Comparison of ENCODE assay signal across 25 cellular contexts in the genomic region with DNA sequence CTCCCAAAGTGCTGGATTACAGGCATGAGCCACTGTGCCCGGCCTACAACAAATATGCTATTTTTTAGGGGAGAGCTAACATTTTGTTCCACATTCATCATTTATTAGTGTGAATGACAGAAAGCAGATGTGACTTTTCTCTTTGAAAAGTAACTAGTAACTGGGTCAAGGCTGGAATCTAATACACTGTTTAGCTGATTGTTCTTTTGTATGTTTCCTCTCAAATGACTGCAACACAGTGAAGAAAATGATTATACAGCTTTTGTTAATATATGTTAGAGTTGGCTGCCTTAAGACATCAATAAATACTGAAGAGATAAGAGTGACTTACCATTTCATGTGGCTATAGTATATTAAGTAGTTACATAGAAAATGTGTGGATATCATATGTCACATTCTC. TPM values are rescaled to one million over a fixed set of nuclear protein-coding genes. Genes with fewer than 3 reads are reported as not detected.
DNase-seq lines count a peak whose midpoint lies in the region; ATAC-seq, FAIRE-seq and TF ChIP-seq lines count a peak whose summit lies in the region.
"Had no signal": no experiment of that assay in that cellular context is flagged by ENCODE, and none has a peak within 500 bp of the region (broad histone marks: within the 10 kb centered on the region; RNA-seq: fewer than 3 reads in every experiment).

No MANE protein-coding gene starts in this region.

- peak overlapping the region; percentile 6 to 52 (median 24) for H3K27ac ChIP-seq in adrenal gland
- H3K27ac ChIP-seq in pancreas = peak overlapping the region; percentile 25 to 70 (median 51)
- H3K27ac ChIP-seq: BLaER1 had no signal

- H3K27me3 ChIP-seq in adrenal gland = no peaks in the 10 kb centered on the region
- no peaks in the 10 kb centered on the region for H3K27me3 ChIP-seq in pancreas
- H3K27me3 ChIP-seq: BE2C, BLaER1 had no signal

- H3K9me3 ChIP-seq in adrenal gland (replicated peaks in 1 of 3) (no peaks in the 10 kb centered on the region), pancreas (no peaks in the 10 kb centered on the region), T-helper 17 cell (ENCODE audit: control insufficient read depth, low read length, poor library complexity, severe bottlenecking) (no peaks in the 10 kb centered on the region)
- H3K9me3 ChIP-seq: BE2C, BLaER1 had no signal

- ATAC-seq in pancreas (peak; percentile 26 to 69 (median 50)), T-helper 17 cell (no peak), GM19455 (IDR thresholded peaks at IDR 0.05; ENCODE audit: unreplicated experiment) (no peak)
- ATAC-seq: GM12878 had no signal

- DNase-seq in adrenal gland = no peak
- DNase-seq in pancreas = peak in 2 of 6 donors; percentile 17 to 43
- DNase-seq in medulla oblongata (ENCODE audit: extremely low spot score) = no peak
- no peak for DNase-seq in T-helper 17 cell
- DNase-seq: 8988T; ACHN; BE2C; C1 segment of cervical spinal cord; CD4-positive, alpha-beta memory T cell; CD4-positive, CD25-positive, alpha-beta regulatory T cell; CD8-positive, alpha-beta memory T cell; COR-L47; DMS 273 treated with DMSO at 0.1 percent for 48 hours; DMS153; DMS53; DMS79; DND-41; EL; GDM1 had no signal

- no peak for FAIRE-seq in pancreas (lab: Jason Lieb, UNC)
- FAIRE-seq: A204.1, GM12878, GM12892 had no signal

- 33 to 67% (median 44%) methylated on average over 1 of the region's 1 CpG for WGBS in adrenal gland, 4 donors
- 24 to 29% methylated on average over 1 of the region's 1 CpG for WGBS in pancreas, 2 donors

- TF ChIP-seq CTCF in adrenal gland (IDR thresholded peaks at IDR 0.05) (no peak), pancreas (IDR thresholded peaks at IDR 0.05) (no peak)

- H3K4me1 Mint-ChIP-seq in T-helper 17 cell = peaks cover 4% of the 10 kb centered on the region

- peaks cover 6% of the 10 kb centered on the region for H3K36me3 Mint-ChIP-seq in T-helper 17 cell (ENCODE audit: low read depth)

- H3K4me1 ChIP-seq in adrenal gland (replicated peaks in 1 of 2) (peaks cover 0 to 3% of the 10 kb centered on the region in 2 donors), pancreas (peaks cover 22 to 32% (median 23%) of the 10 kb centered on the region in 3 donors)
- H3K4me1 ChIP-seq: BE2C had no signal

- no peak overlapping the region for H3K27ac Mint-ChIP-seq in T-helper 17 cell
- H3K27ac Mint-ChIP-seq: CD4-positive, alpha-beta memory T cell; CD4-positive, CD25-positive, alpha-beta regulatory T cell had no signal

- H3K4me3 Mint-ChIP-seq in T-helper 17 cell = no peak overlapping the region
- H3K4me3 Mint-ChIP-seq: CD14-positive monocyte; CD4-positive, alpha-beta memory T cell; CD4-positive, CD25-positive, alpha-beta regulatory T cell; CD8-positive, alpha-beta memory T cell had no signal

- H3K4me3 ChIP-seq in adrenal gland (no peak overlapping the region), pancreas (no peak overlapping the region)
- H3K4me3 ChIP-seq: BLaER1, GM12878 had no signal

- no peaks in the 10 kb centered on the region for H3K27me3 Mint-ChIP-seq in T-helper 17 cell
- H3K27me3 Mint-ChIP-seq: CD4-positive, alpha-beta memory T cell; CD4-positive, CD25-positive, alpha-beta regulatory T cell; CD8-positive, alpha-beta memory T cell had no signal

- H3K36me3 ChIP-seq in adrenal gland (replicated peaks in 1 of 2) (no peaks in the 10 kb centered on the region), pancreas (no peaks in the 10 kb centered on the region)
- H3K36me3 ChIP-seq: BE2C had no signal

- TF ChIP-seq POLR2A in adrenal gland (IDR thresholded peaks at IDR 0.05) = no peak

- intact Hi-C loops in adrenal gland (cut with DNase I) = loop anchor here in 1 of 2 donors (10.0 kb wide), 1 partner anchor 162 kb away; no protein-coding TSS in a partner anchor
- intact Hi-C loops in pancreas (cut with DNase I) = no loop called here

RNA-seq across cellular contexts. Expression of gene MTRF1, which starts 27.0 kb away (rescaled TPM):
- total RNA-seq in adrenal gland (10 to 100 TPM in 5 of 8 donors, 1 to 10 TPM in 3; 6.8 to 21.8 (median 12.3) TPM), pancreas (10 to 100 TPM in 2 of 6 donors, 1 to 10 TPM in 4; 6.5 to 15.3 (median 9.0) TPM), T-helper 17 cell (10 to 100 TPM; 13.8 to 17.7 TPM)
- polyA plus RNA-seq in adrenal gland (10 to 100 TPM; 17.4 to 27.4 (median 19.3) TPM), pancreas (10 to 100 TPM; 13.0 to 19.8 TPM)

RNA-seq across cellular contexts. Expression of gene KBTBD7, which starts 42.0 kb away (rescaled TPM):
- total RNA-seq in adrenal gland (10 to 100 TPM in 3 of 8 donors, 1 to 10 TPM in 5; 6.9 to 13.7 (median 9.7) TPM), pancreas (1 to 10 TPM; 2.7 to 5.9 (median 4.1) TPM), T-helper 17 cell (1 to 10 TPM; 2.7 to 3.0 TPM)
- polyA plus RNA-seq in adrenal gland (1 to 10 TPM; 2.3 to 8.1 (median 2.7) TPM), pancreas (1 to 10 TPM; 1.9 to 3.7 TPM)

Comparison
In these comparisons a context has a peak if more than half of its experiments do, and no peak if none do; other contexts are left out.
1. ATAC-seq: peak in pancreas (4 of 4); none in T-helper 17 cell (single experiment) and GM19455 (single experiment).